33 cellular contexts compared by ENCODE assay signal in the genomic region with DNA sequence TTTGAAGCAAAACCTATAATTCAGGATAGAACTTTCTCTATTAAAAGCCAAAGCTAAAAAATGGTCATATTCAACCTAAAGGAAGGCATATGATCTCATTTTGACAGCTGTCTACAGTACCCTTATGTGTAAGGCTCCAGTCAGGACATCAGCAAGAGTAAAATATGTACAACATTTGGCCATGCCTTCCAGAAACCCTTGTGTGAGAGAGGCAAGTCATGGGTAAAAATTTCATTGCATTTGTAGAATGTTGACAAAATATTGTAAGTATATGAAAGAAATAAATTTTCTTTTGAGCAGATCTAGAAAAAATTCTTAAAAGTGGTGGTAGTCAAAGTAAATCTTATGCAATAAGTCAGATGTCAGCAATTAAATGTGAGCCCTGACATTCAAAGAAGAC.
"Had no signal": no experiment of that assay in that cellular context is flagged by ENCODE, and none has a peak within 500 bp of the region (broad histone marks: within the 10 kb centered on the region; RNA-seq: fewer than 3 reads in every experiment).

No MANE protein-coding gene starts in this region.

- DNase-seq: activated effector memory CD4-positive, alpha-beta T cell treated with anti-CD3 and anti-CD28 coated beads, Interleukin-2, amount 50 U/mL, for 16 hours; activated effector memory CD4-positive, alpha-beta T cell treated with Interleukin-2 at 50 U/mL for 16 hours; activated gamma-delta T cell; activated gamma-delta T cell treated with Interleukin-2 at 50 U/mL for 16 hours; activated naive CD4-positive, alpha-beta T cell; activated naive CD4-positive, alpha-beta T cell treated with anti-CD3 and anti-CD28 coated beads for 36 hours; activated naive CD4-positive, alpha-beta T cell treated with anti-CD3 and anti-CD28 coated beads, Interleukin-2, amount 10 ng/mL, durations not matched to agents 7 days and 5 days; activated naive CD4-positive, alpha-beta T cell treated with anti-CD3 and anti-CD28 coated beads, Interleukin-2, amount 50 U/mL, for 16 hours; activated naive CD4-positive, alpha-beta T cell treated with Interleukin-2 at 50 U/mL for 16 hours; activated naive CD8-positive, alpha-beta T cell treated with anti-CD3 and anti-CD28 coated beads for 36 hours; activated naive CD8-positive, alpha-beta T cell treated with anti-CD3 and anti-CD28 coated beads, Interleukin-2, amount 10 ng/mL, durations not matched to agents 7 days and 5 days; activated naive CD8-positive, alpha-beta T cell treated with anti-CD3 and anti-CD28 coated beads, Interleukin-2, amount 50 U/mL, for 24 hours; activated T-cell treated with anti-CD3 and anti-CD28 coated beads for 4 hours; activated T-cell treated with anti-CD3 and anti-CD28 coated beads, Interleukin-2, amount 50 U/mL, for 1 hour; activated T-cell treated with anti-CD3 and anti-CD28 coated beads, Interleukin-2, amount 50 U/mL, for 24 hours; activated T-cell treated with anti-CD3 and anti-CD28 coated beads, Interleukin-2, amount 50 U/mL, for 4 hours; activated T-cell treated with anti-CD3 and anti-CD28 coated beads, Interleukin-2, amount 50 U/mL, for 48 hours; activated T-cell treated with anti-CD3 and anti-CD28 coated beads, Interleukin-2, amount 50 U/mL, for 72 hours; adrenal gland; amniotic stem cell; amygdala; anterior cingulate cortex; aorta; body of pancreas; brain microvascular endothelial cell; caudate nucleus; central memory CD4-positive, alpha-beta T cell; cerebellar nuclear complex had no signal

- H3K27me3 ChIP-seq: adrenal gland, ascending aorta, body of pancreas, brain microvascular endothelial cell, breast epithelium, cardiac muscle cell had no signal

- ATAC-seq: activated naive CD4-positive, alpha-beta T cell treated with anti-CD3 and anti-CD28 coated beads, Interleukin-2, amount 50 U/mL, for 72 hours; activated naive CD8-positive, alpha-beta T cell treated with anti-CD3 and anti-CD28 coated beads, Interleukin-2, amount 50 U/mL, for 24 hours; activated T-cell treated with anti-CD3 and anti-CD28 coated beads, Interleukin-2, amount 50 U/mL, for 4 hours; activated T-cell treated with anti-CD3 and anti-CD28 coated beads, Interleukin-2, amount 50 U/mL, for 72 hours; activated T-helper 17 cell treated with anti-CD3 and anti-CD28 coated beads, Interleukin-2, amount 50 U/mL, for 72 hours; body of pancreas had no signal

- H3K27ac ChIP-seq: adrenal gland, ascending aorta, body of pancreas, brain microvascular endothelial cell, breast epithelium, cardiac muscle cell had no signal

- H3K4me3 ChIP-seq: adrenal gland, ascending aorta, body of pancreas, breast epithelium, cardiac muscle cell had no signal

- H3K36me3 ChIP-seq: adrenal gland, ascending aorta, brain microvascular endothelial cell, breast epithelium, cardiac muscle cell had no signal

- H3K4me1 ChIP-seq: adrenal gland, ascending aorta, body of pancreas, breast epithelium had no signal

- H3K9me3 ChIP-seq: adrenal gland, ascending aorta, body of pancreas, breast epithelium had no signal
